Comparison of ENCODE assay signal across 8 cellular contexts in genomic region chr7:6436385-6436685, GRCh38. TPM values are rescaled to one million over a fixed set of nuclear protein-coding genes. Genes with fewer than 3 reads are reported as not detected.
DNase-seq lines count a peak whose midpoint lies in the region; ATAC-seq and TF ChIP-seq lines count a peak whose summit lies in the region.

No MANE protein-coding gene starts in this region.

- peaks cover 11% of the 10 kb centered on the region for H3K79me1 ChIP-seq in mesendoderm (ENCODE audit: low read length)

- no peak overlapping the region for H3K9ac ChIP-seq in mesendoderm (ENCODE audit: low read length)

- no peaks in the 10 kb centered on the region for H3K4me1 ChIP-seq in mesendoderm (ENCODE audit: control insufficient read depth, low read depth, low read length)

- DNase-seq in SIG-M5 treated with dmso at 0.1 percent for 504 hours (lab: John Stamatoyannopoulos, UW; ENCODE audit: unreplicated experiment), result peak; percentile 94
- no peak for DNase-seq in endothelial cell (ENCODE audit: low spot score)
- peak; percentile 28 to 35 for DNase-seq in stimulated activated CD4-positive, alpha-beta T cell treated with anti-CD3 and anti-CD28 coated beads, Interleukin-2, amount 100 ng/mL, for 24 hours
- no peak for DNase-seq in NCI-H146 (lab: John Stamatoyannopoulos, UW)
- no peak for DNase-seq in mesendoderm
- no peak for DNase-seq in SK-N-DZ (ENCODE audit: low spot score)
- DNase-seq in cerebellum (ENCODE audit: low spot score), result no peak

- no peak overlapping the region for H3K18ac ChIP-seq in mesendoderm (ENCODE audit: low read length)

- peaks cover 25% of the 10 kb centered on the region for H3K4me1 Mint-ChIP-seq in endothelial cell (ENCODE audit: unreplicated experiment)

- H3K27me3 Mint-ChIP-seq in endothelial cell (ENCODE audit: unreplicated experiment), result no peaks in the 10 kb centered on the region

- no peak overlapping the region for H4K5ac ChIP-seq in mesendoderm (ENCODE audit: low read length)

- H3K36me3 ChIP-seq in mesendoderm (ENCODE audit: control insufficient read depth, insufficient read depth, low read length), result peaks cover 6% of the 10 kb centered on the region

- no CpG with 5 or more reads among the region's 10 CpGs for WGBS in mesendoderm (ENCODE audit: extremely low coverage, insufficient coverage, low lambda C conversion rate)

- H3K23ac ChIP-seq in mesendoderm (ENCODE audit: low read length), result no peak overlapping the region

- no peak overlapping the region for H3K27ac ChIP-seq in mesendoderm (ENCODE audit: low read depth, low read length)

- no peak overlapping the region for H3K4ac ChIP-seq in mesendoderm (ENCODE audit: low read depth, low read length)

- H3K4me2 ChIP-seq in mesendoderm (ENCODE audit: low read length), result no peak overlapping the region

- no peak overlapping the region for H3K4me3 Mint-ChIP-seq in endothelial cell (ENCODE audit: unreplicated experiment)

- no peaks in the 10 kb centered on the region for H3K9me3 Mint-ChIP-seq in endothelial cell (ENCODE audit: unreplicated experiment)

- H2BK120ac ChIP-seq in mesendoderm (ENCODE audit: low read depth, low read length), result no peak overlapping the region

- no peaks in the 10 kb centered on the region for H3K27me3 ChIP-seq in mesendoderm (ENCODE audit: insufficient read depth, low read length, poor library complexity)

- ATAC-seq in GM21786 (IDR thresholded peaks at IDR 0.05; ENCODE audit: unreplicated experiment), result peak; percentile 37

- no peak overlapping the region for H4K8ac ChIP-seq in mesendoderm (ENCODE audit: low read depth, low read length)

- no peak overlapping the region for H2BK15ac ChIP-seq in mesendoderm (replicated peaks; ENCODE audit: low read depth)

- no peak overlapping the region for H2AK5ac ChIP-seq in mesendoderm (ENCODE audit: low read length)

- no peak overlapping the region for H3K56ac ChIP-seq in mesendoderm (ENCODE audit: low read length)

- H3K36me3 Mint-ChIP-seq in endothelial cell (ENCODE audit: low read depth, unreplicated experiment), result peaks cover 25% of the 10 kb centered on the region

- TF ChIP-seq CTCF in endothelial cell (IDR thresholded peaks at IDR 0.05; ENCODE audit: unreplicated experiment), result no peak

- H3K4me3 ChIP-seq in mesendoderm (ENCODE audit: low read length), result no peak overlapping the region

- H3K79me2 ChIP-seq in mesendoderm (ENCODE audit: control insufficient read depth, insufficient read depth, low read length), result peaks cover 17% of the 10 kb centered on the region

- peak overlapping the region; percentile 21 for H3K27ac Mint-ChIP-seq in endothelial cell (ENCODE audit: unreplicated experiment)

- H2BK5ac ChIP-seq in mesendoderm (ENCODE audit: low read length), result no peak overlapping the region

RNA-seq across cellular contexts. Expression of gene DAGLB, which starts 11.4 kb away (rescaled TPM):
- total RNA-seq in endothelial cell (ENCODE audit: unreplicated experiment), result 27.2 TPM
- polyA plus RNA-seq in mesendoderm (2013, experiment 1 of 2), result 9.9 TPM
- 9.7 TPM for polyA plus RNA-seq in mesendoderm (2013, experiment 2 of 2)
- 25.3 and 25.7 TPM in 2 replicates for polyA plus RNA-seq in SK-N-DZ (2014; cell fraction: cytosol; rRNA removed)
- polyA plus RNA-seq in SK-N-DZ (2014; cell fraction: nucleus; rRNA removed), result 27.3 and 28.2 TPM in 2 replicates
- total RNA-seq in cerebellum, result 17.5 TPM

RNA-seq across cellular contexts. Expression of gene KDELR2, which starts 47.6 kb away (rescaled TPM):
- total RNA-seq in endothelial cell (ENCODE audit: unreplicated experiment), result 105 TPM
- 72.8 TPM for polyA plus RNA-seq in mesendoderm (2013, experiment 1 of 2)
- 72.0 TPM for polyA plus RNA-seq in mesendoderm (2013, experiment 2 of 2)
- 85.9 and 105 TPM in 2 replicates for polyA plus RNA-seq in SK-N-DZ (2014; cell fraction: cytosol; rRNA removed)
- polyA plus RNA-seq in SK-N-DZ (2014; cell fraction: nucleus; rRNA removed), result 36.3 and 37.7 TPM in 2 replicates
- 65.6 TPM for total RNA-seq in cerebellum

Comparison
In these comparisons a context has a peak if more than half of its experiments do, and no peak if none do; other contexts are left out.
1. DNase-seq: peak in SIG-M5 treated with dmso at 0.1 percent for 504 hours (single experiment) and stimulated activated CD4-positive, alpha-beta T cell treated with anti-CD3 and anti-CD28 coated beads, Interleukin-2, amount 100 ng/mL, for 24 hours (2 of 2); none in endothelial cell (single experiment), NCI-H146 (single experiment), mesendoderm (single experiment), SK-N-DZ (single experiment) and cerebellum (single experiment).